ENCODE assay signal across 11 cellular contexts in genomic region chr14:104223810-104224515, GRCh38.
DNase-seq lines count a peak whose midpoint lies in the region; FAIRE-seq and TF ChIP-seq lines count a peak whose summit lies in the region.
"Had no signal": no experiment of that assay in that cellular context is flagged by ENCODE, and none has a peak within 500 bp of the region (broad histone marks: within the 10 kb centered on the region; RNA-seq: fewer than 3 reads in every experiment).

No MANE protein-coding gene starts in this region.

- TF ChIP-seq POLR2A in suprapubic skin (IDR thresholded peaks at IDR 0.05), result no peak

- H3K27ac ChIP-seq in kidney (ENCODE audit: low read depth in 2 of 2, low read length in 2 of 2), result no peak overlapping the region
- no peak overlapping the region for H3K27ac ChIP-seq in suprapubic skin

- TF ChIP-seq CTCF in kidney (IDR thresholded peaks at IDR 0.05; ENCODE audit: borderline replicate concordance, extremely low read depth, insufficient read depth) (no peak), suprapubic skin (IDR thresholded peaks at IDR 0.05) (no peak)

- WGBS in suprapubic skin, result 20% methylated on average over 18 of the region's 21 CpGs

- no peak for TF ChIP-seq EP300 in suprapubic skin (IDR thresholded peaks at IDR 0.05)

- peaks cover 45% of the 10 kb centered on the region for H3K27me3 ChIP-seq in suprapubic skin

- H3K36me3 ChIP-seq in kidney (ENCODE audit: control insufficient read depth in 1 of 2, insufficient read depth in 2 of 2, low read length in 2 of 2) (no peaks in the 10 kb centered on the region), suprapubic skin (no peaks in the 10 kb centered on the region)

- H3K4me1 ChIP-seq in kidney (ENCODE audit: control insufficient read depth in 1 of 2, insufficient read depth in 1 of 2, low read depth in 1 of 2, low read length in 2 of 2) (no peaks in the 10 kb centered on the region), suprapubic skin (peaks cover 13% of the 10 kb centered on the region)

- DNase-seq in NCI-H748 (lab: John Stamatoyannopoulos, UW; ENCODE audit: unreplicated experiment), result peak; percentile 27
- no peak for DNase-seq in NCI-H748 treated with DMSO at 0.1 percent for 48 hours (lab: John Stamatoyannopoulos, UW)
- DNase-seq in SK-N-DZ (ENCODE audit: low spot score), result peak; percentile 90
- DNase-seq in kidney, result peak; percentile 57
- DNase-seq in suprapubic skin (ENCODE audit: low spot score in 2 of 2), result no peak
- DNase-seq in stimulated activated CD4-positive, alpha-beta T cell treated with anti-CD3 and anti-CD28 coated beads, Interleukin-2, amount 100 ng/mL, for 24 hours, result no peak
- no peak for DNase-seq in glomerular visceral epithelial cell (ENCODE audit: extremely low spot score)
- no peak for DNase-seq in activated CD8-positive, alpha-beta memory T cell treated with anti-CD3 and anti-CD28 coated beads, Interleukin-2, amount 50 U/mL, for 4 hours
- DNase-seq: Kasumi-1 had no signal

- no peak for FAIRE-seq in kidney (lab: Jason Lieb, UNC)
- FAIRE-seq: bronchial epithelial cell, urothelium cell line had no signal

- intact Hi-C loops in kidney (cut with DNase I), result no loop called here

- H3K9me3 ChIP-seq in kidney (ENCODE audit: control insufficient read depth in 1 of 2, low read length in 2 of 2) (peaks cover 0 to 4% of the 10 kb centered on the region in 2 donors), suprapubic skin (peaks cover 6% of the 10 kb centered on the region)

- H3K4me3 ChIP-seq in kidney (ENCODE audit: low read length in 2 of 2) (peak overlapping the region in 1 of 2 donors; percentile 17), suprapubic skin (peak overlapping the region; percentile 25)

- H3K9ac ChIP-seq in kidney (ENCODE audit: low read length in 2 of 2), result peak overlapping the region in 1 of 2 donors; percentile 19

Comparison
In these comparisons a context has a peak if more than half of its experiments do, and no peak if none do; other contexts are left out.
1. DNase-seq: peak in NCI-H748 (single experiment), SK-N-DZ (single experiment) and kidney (single experiment); none in NCI-H748 treated with DMSO at 0.1 percent for 48 hours (single experiment), suprapubic skin (0 of 2), stimulated activated CD4-positive, alpha-beta T cell treated with anti-CD3 and anti-CD28 coated beads, Interleukin-2, amount 100 ng/mL, for 24 hours (0 of 2), glomerular visceral epithelial cell (single experiment) and activated CD8-positive, alpha-beta memory T cell treated with anti-CD3 and anti-CD28 coated beads, Interleukin-2, amount 50 U/mL, for 4 hours (single experiment).